29 cellular contexts compared by ENCODE assay signal in the genomic region with DNA sequence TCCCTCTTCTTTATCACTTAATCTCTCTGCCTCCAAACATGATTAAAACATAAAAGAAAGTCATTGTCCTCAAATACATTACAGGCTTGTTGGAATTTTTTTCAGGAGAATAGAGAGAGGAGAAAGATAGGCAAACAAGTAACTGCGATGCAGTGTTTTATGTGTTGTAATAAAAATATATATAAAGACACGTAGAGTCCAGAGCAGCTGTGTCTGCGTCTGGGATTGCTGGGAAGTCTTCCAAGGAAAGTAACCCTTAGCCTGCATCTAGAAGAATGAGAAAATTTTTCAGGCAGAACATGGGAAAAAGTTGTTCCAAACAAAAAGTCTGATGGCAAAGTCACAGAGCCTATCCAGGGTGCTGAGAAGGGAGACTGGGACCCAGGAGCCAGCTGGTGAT.
DNase-seq lines count a peak whose midpoint lies in the region; ATAC-seq and TF ChIP-seq lines count a peak whose summit lies in the region.
"Had no signal": no experiment of that assay in that cellular context is flagged by ENCODE, and none has a peak within 500 bp of the region (broad histone marks: within the 10 kb centered on the region; RNA-seq: fewer than 3 reads in every experiment).

No MANE protein-coding gene starts in this region.

- H3K27ac ChIP-seq in smooth muscle cell (ENCODE audit: low read depth) = peak overlapping the region; percentile 66
- H3K27ac ChIP-seq in ascending aorta = no peak overlapping the region
- H3K27ac ChIP-seq: BLaER1 treated with 17β-estradiol and CSF1 and Interleukin-3, amounts not matched to agents 10 nM and 100 nM; gastrocnemius medialis; left ventricle myocardium inferior; ovary; spleen; tibial nerve had no signal

- no peaks in the 10 kb centered on the region for H3K36me3 ChIP-seq in smooth muscle cell (ENCODE audit: low read depth)
- no peaks in the 10 kb centered on the region for H3K36me3 ChIP-seq in ascending aorta
- H3K36me3 ChIP-seq: BLaER1 treated with 17β-estradiol and CSF1 and Interleukin-3, amounts not matched to agents 10 nM and 100 nM; gastrocnemius medialis; left ventricle myocardium inferior; ovary; spleen; tibial nerve had no signal

- peak; percentile 69 for DNase-seq in choroid plexus epithelial cell (ENCODE audit: low read depth)
- DNase-seq in left colon = no peak
- no peak for DNase-seq in smooth muscle cell (lab: John Stamatoyannopoulos, UW; ENCODE audit: unreplicated experiment)
- no peak for DNase-seq in ascending aorta (ENCODE audit: low spot score in 2 of 2)
- DNase-seq: activated CD4-positive, alpha-beta T cell treated with anti-CD3 and anti-CD28 coated beads for 36 hours; activated effector memory CD4-positive, alpha-beta T cell treated with Interleukin-2 at 50 U/mL for 16 hours; activated T-cell treated with anti-CD3 and anti-CD28 coated beads for 4 hours; aorta; COR-L47; DMS79; effector CD8-positive, alpha-beta T cell; gastrocnemius medialis; GF-D8; HCEC 1CT; hippocampal formation; left ventricle myocardium inferior; natural killer cell; NCI-H1105 treated with DMSO at 0.1 percent for 48 hours; NCI-H446 treated with DMSO at 0.1 percent for 48 hours; NCI-H82; ovary; spleen; stimulated activated CD4-positive, alpha-beta T cell treated with anti-CD3 and anti-CD28 coated beads, Interleukin-2, amount 100 ng/mL, for 48 hours had no signal

- peak overlapping the region; percentile 28 for H3K4me2 ChIP-seq in smooth muscle cell
- H3K4me2 ChIP-seq: BLaER1 treated with 17β-estradiol and CSF1 and Interleukin-3, amounts not matched to agents 10 nM and 100 nM had no signal

- H3K27me3 ChIP-seq in smooth muscle cell (ENCODE audit: low read depth) (no peaks in the 10 kb centered on the region), ascending aorta (no peaks in the 10 kb centered on the region)
- H3K27me3 ChIP-seq: BLaER1 treated with 17β-estradiol and CSF1 and Interleukin-3, amounts not matched to agents 10 nM and 100 nM; gastrocnemius medialis; ovary; spleen; tibial nerve had no signal

- no peaks in the 10 kb centered on the region for H3K79me2 ChIP-seq in smooth muscle cell (ENCODE audit: low read depth)

- WGBS in smooth muscle cell (ENCODE audit: low lambda C conversion rate) = 39% methylated on average over 3 of the region's 3 CpGs

- intact Hi-C loops in left colon (cut with DNase I, micrococcal nuclease) (no loop called here), ascending aorta (cut with DNase I) (no loop called here)

- TF ChIP-seq CTCF in choroid plexus epithelial cell (conservative IDR thresholded peaks at IDR 0.05; ENCODE audit: low read depth, low read length) (no peak), smooth muscle cell (IDR thresholded peaks at IDR 0.05; ENCODE audit: borderline replicate concordance, insufficient read depth, poor library complexity, severe bottlenecking) (no peak), ascending aorta (IDR thresholded peaks at IDR 0.05) (no peak)

- peak overlapping the region; percentile 44 for H2AFZ ChIP-seq in smooth muscle cell (ENCODE audit: low read depth)

- H3F3A ChIP-seq in smooth muscle cell (ENCODE audit: low read depth) = no peaks in the 10 kb centered on the region

- H3K4me3 ChIP-seq in choroid plexus epithelial cell (ENCODE audit: low read depth, low read length) (no peak overlapping the region), smooth muscle cell (no peak overlapping the region), ascending aorta (no peak overlapping the region)
- H3K4me3 ChIP-seq: BLaER1 treated with 17β-estradiol and CSF1 and Interleukin-3, amounts not matched to agents 10 nM and 100 nM; gastrocnemius medialis; K562; left ventricle myocardium inferior; ovary; spleen; tibial nerve had no signal

- peak; percentile 29; the same call in 1 of the 3 replicates for ATAC-seq in SK-N-SH treated with all-trans-retinoic acid at 6 μM for 48 hours
- ATAC-seq in left colon = peak; percentile 69
- no peak for ATAC-seq in HG02970 (IDR thresholded peaks at IDR 0.05; ENCODE audit: low FRiP score, unreplicated experiment)
- ATAC-seq in GM19452 (IDR thresholded peaks at IDR 0.05; ENCODE audit: unreplicated experiment) = no peak
- ATAC-seq: activated CD4-positive, alpha-beta T cell treated with anti-CD3 and anti-CD28 coated beads for 36 hours; gastrocnemius medialis; K562 had no signal

- no peaks in the 10 kb centered on the region for H3K9me3 ChIP-seq in smooth muscle cell (replicated peaks; ENCODE audit: low read depth)
- H3K9me3 ChIP-seq in ascending aorta = no peaks in the 10 kb centered on the region
- H3K9me3 ChIP-seq: BLaER1 treated with 17β-estradiol and CSF1 and Interleukin-3, amounts not matched to agents 10 nM and 100 nM; gastrocnemius medialis; left ventricle myocardium inferior; ovary; spleen; tibial nerve had no signal

- H3K9ac ChIP-seq in smooth muscle cell (ENCODE audit: low read depth) = no peak overlapping the region
- H3K9ac ChIP-seq: BLaER1 treated with 17β-estradiol and CSF1 and Interleukin-3, amounts not matched to agents 10 nM and 100 nM had no signal

- no peaks in the 10 kb centered on the region for H4K20me1 ChIP-seq in smooth muscle cell (ENCODE audit: low read depth)
- H4K20me1 ChIP-seq: BLaER1 treated with 17β-estradiol and CSF1 and Interleukin-3, amounts not matched to agents 10 nM and 100 nM had no signal

- H3K4me1 ChIP-seq in smooth muscle cell (ENCODE audit: low read depth) (peaks cover 3% of the 10 kb centered on the region), ascending aorta (no peaks in the 10 kb centered on the region)
- H3K4me1 ChIP-seq: gastrocnemius medialis, left ventricle myocardium inferior, spleen, tibial nerve had no signal

TF ChIP-seq in SK-N-SH treated with all-trans-retinoic acid at 6 μM for 48 hours, 23 proteins besides CTCF, POLR2A, EP300 and RAD21 (continues in another document):
- TF ChIP-seq GLIS3 (CRISPR knock-in tag; IDR thresholded peaks at IDR 0.05) (no peak), OSR1 (CRISPR knock-in tag; IDR thresholded peaks at IDR 0.05) (no peak), ISL1 (CRISPR knock-in tag; IDR thresholded peaks at IDR 0.05) (no peak; the same call in 1 of the 2 replicates), BACH2 (CRISPR knock-in tag; IDR thresholded peaks at IDR 0.05; ENCODE audit: borderline replicate concordance) (no peak), ZNF8 (CRISPR knock-in tag; IDR thresholded peaks at IDR 0.05) (no peak), ZNF565 (CRISPR knock-in tag; conservative IDR thresholded peaks at IDR 0.05; ENCODE audit: low read depth) (no peak), TOX (CRISPR knock-in tag; IDR thresholded peaks at IDR 0.05; ENCODE audit: borderline replicate concordance) (no peak), ESRRG (CRISPR knock-in tag; IDR thresholded peaks at IDR 0.05) (no peak), ZC3H10 (CRISPR knock-in tag; IDR thresholded peaks at IDR 0.05) (no peak), CSRNP3 (CRISPR knock-in tag; IDR thresholded peaks at IDR 0.05) (no peak), SNAI2 (CRISPR knock-in tag; IDR thresholded peaks at IDR 0.05) (no peak), ZFP30 (CRISPR knock-in tag; IDR thresholded peaks at IDR 0.05) (no peak), CSDC2 (CRISPR knock-in tag; IDR thresholded peaks at IDR 0.05) (no peak), TCF4 (CRISPR knock-in tag; IDR thresholded peaks at IDR 0.05; ENCODE audit: borderline replicate concordance) (no peak), ZNF70 (CRISPR knock-in tag; IDR thresholded peaks at IDR 0.05) (no peak)
- TF ChIP-seq, protein P1, sequence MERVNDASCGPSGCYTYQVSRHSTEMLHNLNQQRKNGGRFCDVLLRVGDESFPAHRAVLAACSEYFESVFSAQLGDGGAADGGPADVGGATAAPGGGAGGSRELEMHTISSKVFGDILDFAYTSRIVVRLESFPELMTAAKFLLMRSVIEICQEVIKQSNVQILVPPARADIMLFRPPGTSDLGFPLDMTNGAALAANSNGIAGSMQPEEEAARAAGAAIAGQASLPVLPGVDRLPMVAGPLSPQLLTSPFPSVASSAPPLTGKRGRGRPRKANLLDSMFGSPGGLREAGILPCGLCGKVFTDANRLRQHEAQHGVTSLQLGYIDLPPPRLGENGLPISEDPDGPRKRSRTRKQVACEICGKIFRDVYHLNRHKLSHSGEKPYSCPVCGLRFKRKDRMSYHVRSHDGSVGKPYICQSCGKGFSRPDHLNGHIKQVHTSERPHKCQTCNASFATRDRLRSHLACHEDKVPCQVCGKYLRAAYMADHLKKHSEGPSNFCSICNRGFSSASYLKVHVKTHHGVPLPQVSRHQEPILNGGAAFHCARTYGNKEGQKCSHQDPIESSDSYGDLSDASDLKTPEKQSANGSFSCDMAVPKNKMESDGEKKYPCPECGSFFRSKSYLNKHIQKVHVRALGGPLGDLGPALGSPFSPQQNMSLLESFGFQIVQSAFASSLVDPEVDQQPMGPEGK (CRISPR knock-in tag; IDR thresholded peaks at IDR 0.05; ENCODE audit: borderline replicate concordance) = no peak
- TF ChIP-seq, protein P2, sequence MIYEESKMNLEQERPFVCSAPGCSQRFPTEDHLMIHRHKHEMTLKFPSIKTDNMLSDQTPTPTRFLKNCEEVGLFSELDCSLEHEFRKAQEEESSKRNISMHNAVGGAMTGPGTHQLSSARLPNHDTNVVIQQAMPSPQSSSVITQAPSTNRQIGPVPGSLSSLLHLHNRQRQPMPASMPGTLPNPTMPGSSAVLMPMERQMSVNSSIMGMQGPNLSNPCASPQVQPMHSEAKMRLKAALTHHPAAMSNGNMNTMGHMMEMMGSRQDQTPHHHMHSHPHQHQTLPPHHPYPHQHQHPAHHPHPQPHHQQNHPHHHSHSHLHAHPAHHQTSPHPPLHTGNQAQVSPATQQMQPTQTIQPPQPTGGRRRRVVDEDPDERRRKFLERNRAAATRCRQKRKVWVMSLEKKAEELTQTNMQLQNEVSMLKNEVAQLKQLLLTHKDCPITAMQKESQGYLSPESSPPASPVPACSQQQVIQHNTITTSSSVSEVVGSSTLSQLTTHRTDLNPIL (CRISPR knock-in tag; IDR thresholded peaks at IDR 0.05; ENCODE audit: low read depth) = no peak

Comparison
In these comparisons a context has a peak if more than half of its experiments do, and no peak if none do; other contexts are left out.
1. ATAC-seq: peak in SK-N-SH treated with all-trans-retinoic acid at 6 μM for 48 hours (single experiment) and left colon (single experiment); none in HG02970 (single experiment) and GM19452 (single experiment).